In genomic region chr17:78265121-78265520, GRCh38 we compare ENCODE assay signal across 1 cellular context.
TF ChIP-seq lines count a peak whose summit lies in the region.

No MANE protein-coding gene starts in this region.

TF ChIP-seq in H1, 55 proteins besides CTCF, POLR2A, EP300 and RAD21:
- TF ChIP-seq HDAC6 (IDR thresholded peaks at IDR 0.05; ENCODE audit: low read depth, low read length) (no peak), KDM1A (IDR thresholded peaks at IDR 0.05; ENCODE audit: borderline replicate concordance, low read length) (no peak), ZNF274 (IDR thresholded peaks at IDR 0.05; ENCODE audit: borderline replicate concordance, extremely low read depth, low read length) (no peak), JUND (IDR thresholded peaks at IDR 0.05; ENCODE audit: low read length) (no peak), MAFK (IDR thresholded peaks at IDR 0.05; ENCODE audit: low read depth, low read length) (no peak), CEBPB (IDR thresholded peaks at IDR 0.05; ENCODE audit: low read depth, low read length) (no peak), PHF8 (conservative IDR thresholded peaks at IDR 0.05; ENCODE audit: low read depth, low read length) (no peak), YY1 (IDR thresholded peaks at IDR 0.05; ENCODE audit: low read depth, low read length) (no peak), SIX5 (IDR thresholded peaks at IDR 0.05; ENCODE audit: low read depth, low read length) (no peak), SIN3A (conservative IDR thresholded peaks at IDR 0.05 in 1 of 2, IDR thresholded peaks at IDR 0.05 in 1 of 2; ENCODE audit: low read depth in 1 of 2, low read length in 2 of 2) (no peak), EGR1 (IDR thresholded peaks at IDR 0.05; ENCODE audit: borderline replicate concordance, low read depth, low read length) (no peak), CTBP2 (IDR thresholded peaks at IDR 0.05; ENCODE audit: borderline replicate concordance, insufficient read depth, insufficient read length, low read length) (no peak), RFX5 (IDR thresholded peaks at IDR 0.05; ENCODE audit: borderline replicate concordance, low read depth, low read length) (no peak), NRF1 (IDR thresholded peaks at IDR 0.05; ENCODE audit: low read depth, low read length) (no peak)
- TF ChIP-seq, protein P1, sequence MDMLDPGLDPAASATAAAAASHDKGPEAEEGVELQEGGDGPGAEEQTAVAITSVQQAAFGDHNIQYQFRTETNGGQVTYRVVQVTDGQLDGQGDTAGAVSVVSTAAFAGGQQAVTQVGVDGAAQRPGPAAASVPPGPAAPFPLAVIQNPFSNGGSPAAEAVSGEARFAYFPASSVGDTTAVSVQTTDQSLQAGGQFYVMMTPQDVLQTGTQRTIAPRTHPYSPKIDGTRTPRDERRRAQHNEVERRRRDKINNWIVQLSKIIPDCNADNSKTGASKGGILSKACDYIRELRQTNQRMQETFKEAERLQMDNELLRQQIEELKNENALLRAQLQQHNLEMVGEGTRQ (IDR thresholded peaks at IDR 0.05; ENCODE audit: low read length) = no peak
- TF ChIP-seq, protein P2, sequence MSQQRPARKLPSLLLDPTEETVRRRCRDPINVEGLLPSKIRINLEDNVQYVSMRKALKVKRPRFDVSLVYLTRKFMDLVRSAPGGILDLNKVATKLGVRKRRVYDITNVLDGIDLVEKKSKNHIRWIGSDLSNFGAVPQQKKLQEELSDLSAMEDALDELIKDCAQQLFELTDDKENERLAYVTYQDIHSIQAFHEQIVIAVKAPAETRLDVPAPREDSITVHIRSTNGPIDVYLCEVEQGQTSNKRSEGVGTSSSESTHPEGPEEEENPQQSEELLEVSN (IDR thresholded peaks at IDR 0.05) = no peak
